In the genomic region with DNA sequence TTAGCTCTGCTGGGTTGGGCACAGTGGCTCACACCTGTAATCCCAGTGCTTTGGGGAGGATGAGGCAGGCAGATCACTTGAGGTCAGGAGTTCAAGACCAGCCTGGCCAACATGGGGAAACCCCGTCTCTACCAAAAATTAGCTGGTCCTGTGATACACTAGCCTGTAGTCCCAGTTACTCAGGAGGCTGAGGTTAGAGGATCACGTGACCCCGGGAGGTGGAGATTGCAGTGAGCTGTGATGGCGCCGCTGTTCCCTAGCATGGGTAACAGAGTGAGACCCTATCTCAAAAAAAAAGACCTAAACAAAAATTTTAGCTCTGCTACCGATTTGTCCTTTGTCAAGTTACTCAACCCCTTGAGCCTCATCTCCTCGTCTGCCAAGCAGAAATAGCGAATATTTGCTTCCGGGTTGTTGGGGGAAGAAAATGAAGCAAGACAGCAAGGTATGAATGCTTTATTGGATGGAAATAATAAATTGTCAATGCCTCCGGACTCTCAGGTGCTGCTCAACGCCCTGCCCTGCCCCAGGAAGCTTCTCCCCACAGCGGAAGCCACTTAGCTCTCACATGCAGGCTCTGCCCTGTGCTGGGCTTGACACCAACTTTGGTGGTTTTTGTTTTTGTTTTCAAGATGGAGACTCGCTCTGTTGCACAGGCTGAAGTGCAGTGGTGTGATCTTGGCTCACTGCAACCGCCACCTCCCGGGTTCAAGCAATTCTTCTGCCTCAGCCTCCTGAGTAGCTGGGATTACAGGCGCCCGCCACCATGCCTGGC, we compare ENCODE assay signal across 1 cellular context.
TF ChIP-seq lines count a peak whose summit lies in the region.

No MANE protein-coding gene starts in this region.

TF ChIP-seq in K562, 482 proteins besides CTCF, POLR2A, EP300 and RAD21 (continued from another document and continues in another):
- TF ChIP-seq CBX2 (IDR thresholded peaks at IDR 0.05; ENCODE audit: insufficient read depth, low read length, poor library complexity, severe bottlenecking), result no peak
- TF ChIP-seq, protein P1, sequence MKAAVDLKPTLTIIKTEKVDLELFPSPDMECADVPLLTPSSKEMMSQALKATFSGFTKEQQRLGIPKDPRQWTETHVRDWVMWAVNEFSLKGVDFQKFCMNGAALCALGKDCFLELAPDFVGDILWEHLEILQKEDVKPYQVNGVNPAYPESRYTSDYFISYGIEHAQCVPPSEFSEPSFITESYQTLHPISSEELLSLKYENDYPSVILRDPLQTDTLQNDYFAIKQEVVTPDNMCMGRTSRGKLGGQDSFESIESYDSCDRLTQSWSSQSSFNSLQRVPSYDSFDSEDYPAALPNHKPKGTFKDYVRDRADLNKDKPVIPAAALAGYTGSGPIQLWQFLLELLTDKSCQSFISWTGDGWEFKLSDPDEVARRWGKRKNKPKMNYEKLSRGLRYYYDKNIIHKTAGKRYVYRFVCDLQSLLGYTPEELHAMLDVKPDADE (conservative IDR thresholded peaks at IDR 0.05; ENCODE audit: control insufficient read depth, low read depth, low read length), result no peak
- TF ChIP-seq, protein P2, sequence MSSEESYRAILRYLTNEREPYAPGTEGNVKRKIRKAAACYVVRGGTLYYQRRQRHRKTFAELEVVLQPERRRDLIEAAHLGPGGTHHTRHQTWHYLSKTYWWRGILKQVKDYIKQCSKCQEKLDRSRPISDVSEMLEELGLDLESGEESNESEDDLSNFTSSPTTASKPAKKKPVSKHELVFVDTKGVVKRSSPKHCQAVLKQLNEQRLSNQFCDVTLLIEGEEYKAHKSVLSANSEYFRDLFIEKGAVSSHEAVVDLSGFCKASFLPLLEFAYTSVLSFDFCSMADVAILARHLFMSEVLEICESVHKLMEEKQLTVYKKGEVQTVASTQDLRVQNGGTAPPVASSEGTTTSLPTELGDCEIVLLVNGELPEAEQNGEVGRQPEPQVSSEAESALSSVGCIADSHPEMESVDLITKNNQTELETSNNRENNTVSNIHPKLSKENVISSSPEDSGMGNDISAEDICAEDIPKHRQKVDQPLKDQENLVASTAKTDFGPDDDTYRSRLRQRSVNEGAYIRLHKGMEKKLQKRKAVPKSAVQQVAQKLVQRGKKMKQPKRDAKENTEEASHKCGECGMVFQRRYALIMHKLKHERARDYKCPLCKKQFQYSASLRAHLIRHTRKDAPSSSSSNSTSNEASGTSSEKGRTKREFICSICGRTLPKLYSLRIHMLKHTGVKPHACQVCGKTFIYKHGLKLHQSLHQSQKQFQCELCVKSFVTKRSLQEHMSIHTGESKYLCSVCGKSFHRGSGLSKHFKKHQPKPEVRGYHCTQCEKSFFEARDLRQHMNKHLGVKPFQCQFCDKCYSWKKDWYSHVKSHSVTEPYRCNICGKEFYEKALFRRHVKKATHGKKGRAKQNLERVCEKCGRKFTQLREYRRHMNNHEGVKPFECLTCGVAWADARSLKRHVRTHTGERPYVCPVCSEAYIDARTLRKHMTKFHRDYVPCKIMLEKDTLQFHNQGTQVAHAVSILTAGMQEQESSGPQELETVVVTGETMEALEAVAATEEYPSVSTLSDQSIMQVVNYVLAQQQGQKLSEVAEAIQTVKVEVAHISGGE (CRISPR knock-in tag; IDR thresholded peaks at IDR 0.05), result no peak
- no peak for TF ChIP-seq CBX3 (IDR thresholded peaks at IDR 0.05; ENCODE audit: borderline replicate concordance in 1 of 2, low read length in 2 of 2)
- TF ChIP-seq, protein P3, sequence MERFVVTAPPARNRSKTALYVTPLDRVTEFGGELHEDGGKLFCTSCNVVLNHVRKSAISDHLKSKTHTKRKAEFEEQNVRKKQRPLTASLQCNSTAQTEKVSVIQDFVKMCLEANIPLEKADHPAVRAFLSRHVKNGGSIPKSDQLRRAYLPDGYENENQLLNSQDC (CRISPR knock-in tag; IDR thresholded peaks at IDR 0.05), result no peak
- TF ChIP-seq, protein P4, sequence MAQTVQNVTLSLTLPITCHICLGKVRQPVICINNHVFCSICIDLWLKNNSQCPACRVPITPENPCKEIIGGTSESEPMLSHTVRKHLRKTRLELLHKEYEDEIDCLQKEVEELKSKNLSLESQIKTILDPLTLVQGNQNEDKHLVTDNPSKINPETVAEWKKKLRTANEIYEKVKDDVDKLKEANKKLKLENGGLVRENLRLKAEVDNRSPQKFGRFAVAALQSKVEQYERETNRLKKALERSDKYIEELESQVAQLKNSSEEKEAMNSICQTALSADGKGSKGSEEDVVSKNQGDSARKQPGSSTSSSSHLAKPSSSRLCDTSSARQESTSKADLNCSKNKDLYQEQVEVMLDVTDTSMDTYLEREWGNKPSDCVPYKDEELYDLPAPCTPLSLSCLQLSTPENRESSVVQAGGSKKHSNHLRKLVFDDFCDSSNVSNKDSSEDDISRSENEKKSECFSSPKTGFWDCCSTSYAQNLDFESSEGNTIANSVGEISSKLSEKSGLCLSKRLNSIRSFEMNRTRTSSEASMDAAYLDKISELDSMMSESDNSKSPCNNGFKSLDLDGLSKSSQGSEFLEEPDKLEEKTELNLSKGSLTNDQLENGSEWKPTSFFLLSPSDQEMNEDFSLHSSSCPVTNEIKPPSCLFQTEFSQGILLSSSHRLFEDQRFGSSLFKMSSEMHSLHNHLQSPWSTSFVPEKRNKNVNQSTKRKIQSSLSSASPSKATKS (CRISPR knock-in tag; IDR thresholded peaks at IDR 0.05), result no peak
- TF ChIP-seq SNIP1 (IDR thresholded peaks at IDR 0.05; ENCODE audit: low read depth), result no peak
- peak; percentile 30; the same call in 1 of the 2 replicates for TF ChIP-seq BACH1 (tag; IDR thresholded peaks at IDR 0.05)
- TF ChIP-seq SAFB2 (IDR thresholded peaks at IDR 0.05; ENCODE audit: borderline replicate concordance, low read depth, low read length, severe bottlenecking), result no peak
- TF ChIP-seq, protein P5, sequence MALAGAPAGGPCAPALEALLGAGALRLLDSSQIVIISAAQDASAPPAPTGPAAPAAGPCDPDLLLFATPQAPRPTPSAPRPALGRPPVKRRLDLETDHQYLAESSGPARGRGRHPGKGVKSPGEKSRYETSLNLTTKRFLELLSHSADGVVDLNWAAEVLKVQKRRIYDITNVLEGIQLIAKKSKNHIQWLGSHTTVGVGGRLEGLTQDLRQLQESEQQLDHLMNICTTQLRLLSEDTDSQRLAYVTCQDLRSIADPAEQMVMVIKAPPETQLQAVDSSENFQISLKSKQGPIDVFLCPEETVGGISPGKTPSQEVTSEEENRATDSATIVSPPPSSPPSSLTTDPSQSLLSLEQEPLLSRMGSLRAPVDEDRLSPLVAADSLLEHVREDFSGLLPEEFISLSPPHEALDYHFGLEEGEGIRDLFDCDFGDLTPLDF (CRISPR knock-in tag; IDR thresholded peaks at IDR 0.05), result no peak
- TF ChIP-seq EZH2 (IDR thresholded peaks at IDR 0.05; ENCODE audit: borderline replicate concordance, low read depth, low read length), result no peak
- no peak for TF ChIP-seq ZBTB7A (IDR thresholded peaks at IDR 0.05; ENCODE audit: borderline replicate concordance, control insufficient read depth, low read depth, low read length)
- TF ChIP-seq, protein P6, sequence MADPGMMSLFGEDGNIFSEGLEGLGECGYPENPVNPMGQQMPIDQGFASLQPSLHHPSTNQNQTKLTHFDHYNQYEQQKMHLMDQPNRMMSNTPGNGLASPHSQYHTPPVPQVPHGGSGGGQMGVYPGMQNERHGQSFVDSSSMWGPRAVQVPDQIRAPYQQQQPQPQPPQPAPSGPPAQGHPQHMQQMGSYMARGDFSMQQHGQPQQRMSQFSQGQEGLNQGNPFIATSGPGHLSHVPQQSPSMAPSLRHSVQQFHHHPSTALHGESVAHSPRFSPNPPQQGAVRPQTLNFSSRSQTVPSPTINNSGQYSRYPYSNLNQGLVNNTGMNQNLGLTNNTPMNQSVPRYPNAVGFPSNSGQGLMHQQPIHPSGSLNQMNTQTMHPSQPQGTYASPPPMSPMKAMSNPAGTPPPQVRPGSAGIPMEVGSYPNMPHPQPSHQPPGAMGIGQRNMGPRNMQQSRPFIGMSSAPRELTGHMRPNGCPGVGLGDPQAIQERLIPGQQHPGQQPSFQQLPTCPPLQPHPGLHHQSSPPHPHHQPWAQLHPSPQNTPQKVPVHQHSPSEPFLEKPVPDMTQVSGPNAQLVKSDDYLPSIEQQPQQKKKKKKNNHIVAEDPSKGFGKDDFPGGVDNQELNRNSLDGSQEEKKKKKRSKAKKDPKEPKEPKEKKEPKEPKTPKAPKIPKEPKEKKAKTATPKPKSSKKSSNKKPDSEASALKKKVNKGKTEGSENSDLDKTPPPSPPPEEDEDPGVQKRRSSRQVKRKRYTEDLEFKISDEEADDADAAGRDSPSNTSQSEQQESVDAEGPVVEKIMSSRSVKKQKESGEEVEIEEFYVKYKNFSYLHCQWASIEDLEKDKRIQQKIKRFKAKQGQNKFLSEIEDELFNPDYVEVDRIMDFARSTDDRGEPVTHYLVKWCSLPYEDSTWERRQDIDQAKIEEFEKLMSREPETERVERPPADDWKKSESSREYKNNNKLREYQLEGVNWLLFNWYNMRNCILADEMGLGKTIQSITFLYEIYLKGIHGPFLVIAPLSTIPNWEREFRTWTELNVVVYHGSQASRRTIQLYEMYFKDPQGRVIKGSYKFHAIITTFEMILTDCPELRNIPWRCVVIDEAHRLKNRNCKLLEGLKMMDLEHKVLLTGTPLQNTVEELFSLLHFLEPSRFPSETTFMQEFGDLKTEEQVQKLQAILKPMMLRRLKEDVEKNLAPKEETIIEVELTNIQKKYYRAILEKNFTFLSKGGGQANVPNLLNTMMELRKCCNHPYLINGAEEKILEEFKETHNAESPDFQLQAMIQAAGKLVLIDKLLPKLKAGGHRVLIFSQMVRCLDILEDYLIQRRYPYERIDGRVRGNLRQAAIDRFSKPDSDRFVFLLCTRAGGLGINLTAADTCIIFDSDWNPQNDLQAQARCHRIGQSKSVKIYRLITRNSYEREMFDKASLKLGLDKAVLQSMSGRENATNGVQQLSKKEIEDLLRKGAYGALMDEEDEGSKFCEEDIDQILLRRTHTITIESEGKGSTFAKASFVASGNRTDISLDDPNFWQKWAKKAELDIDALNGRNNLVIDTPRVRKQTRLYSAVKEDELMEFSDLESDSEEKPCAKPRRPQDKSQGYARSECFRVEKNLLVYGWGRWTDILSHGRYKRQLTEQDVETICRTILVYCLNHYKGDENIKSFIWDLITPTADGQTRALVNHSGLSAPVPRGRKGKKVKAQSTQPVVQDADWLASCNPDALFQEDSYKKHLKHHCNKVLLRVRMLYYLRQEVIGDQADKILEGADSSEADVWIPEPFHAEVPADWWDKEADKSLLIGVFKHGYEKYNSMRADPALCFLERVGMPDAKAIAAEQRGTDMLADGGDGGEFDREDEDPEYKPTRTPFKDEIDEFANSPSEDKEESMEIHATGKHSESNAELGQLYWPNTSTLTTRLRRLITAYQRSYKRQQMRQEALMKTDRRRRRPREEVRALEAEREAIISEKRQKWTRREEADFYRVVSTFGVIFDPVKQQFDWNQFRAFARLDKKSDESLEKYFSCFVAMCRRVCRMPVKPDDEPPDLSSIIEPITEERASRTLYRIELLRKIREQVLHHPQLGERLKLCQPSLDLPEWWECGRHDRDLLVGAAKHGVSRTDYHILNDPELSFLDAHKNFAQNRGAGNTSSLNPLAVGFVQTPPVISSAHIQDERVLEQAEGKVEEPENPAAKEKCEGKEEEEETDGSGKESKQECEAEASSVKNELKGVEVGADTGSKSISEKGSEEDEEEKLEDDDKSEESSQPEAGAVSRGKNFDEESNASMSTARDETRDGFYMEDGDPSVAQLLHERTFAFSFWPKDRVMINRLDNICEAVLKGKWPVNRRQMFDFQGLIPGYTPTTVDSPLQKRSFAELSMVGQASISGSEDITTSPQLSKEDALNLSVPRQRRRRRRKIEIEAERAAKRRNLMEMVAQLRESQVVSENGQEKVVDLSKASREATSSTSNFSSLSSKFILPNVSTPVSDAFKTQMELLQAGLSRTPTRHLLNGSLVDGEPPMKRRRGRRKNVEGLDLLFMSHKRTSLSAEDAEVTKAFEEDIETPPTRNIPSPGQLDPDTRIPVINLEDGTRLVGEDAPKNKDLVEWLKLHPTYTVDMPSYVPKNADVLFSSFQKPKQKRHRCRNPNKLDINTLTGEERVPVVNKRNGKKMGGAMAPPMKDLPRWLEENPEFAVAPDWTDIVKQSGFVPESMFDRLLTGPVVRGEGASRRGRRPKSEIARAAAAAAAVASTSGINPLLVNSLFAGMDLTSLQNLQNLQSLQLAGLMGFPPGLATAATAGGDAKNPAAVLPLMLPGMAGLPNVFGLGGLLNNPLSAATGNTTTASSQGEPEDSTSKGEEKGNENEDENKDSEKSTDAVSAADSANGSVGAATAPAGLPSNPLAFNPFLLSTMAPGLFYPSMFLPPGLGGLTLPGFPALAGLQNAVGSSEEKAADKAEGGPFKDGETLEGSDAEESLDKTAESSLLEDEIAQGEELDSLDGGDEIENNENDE (IDR thresholded peaks at IDR 0.05; ENCODE audit: low read depth, low read length), result no peak
- TF ChIP-seq CXXC5 (CRISPR knock-in tag; IDR thresholded peaks at IDR 0.05), result no peak; the same call in 1 of the 2 replicates
- TF ChIP-seq NFE2L1 (tag; IDR thresholded peaks at IDR 0.05; ENCODE audit: borderline replicate concordance, low read depth), result no peak
- no peak for TF ChIP-seq NR2C2 (CRISPR knock-in tag; IDR thresholded peaks at IDR 0.05)
- TF ChIP-seq NR2C2 (tag; IDR thresholded peaks at IDR 0.05), result peak; percentile 73
- TF ChIP-seq, protein P7, sequence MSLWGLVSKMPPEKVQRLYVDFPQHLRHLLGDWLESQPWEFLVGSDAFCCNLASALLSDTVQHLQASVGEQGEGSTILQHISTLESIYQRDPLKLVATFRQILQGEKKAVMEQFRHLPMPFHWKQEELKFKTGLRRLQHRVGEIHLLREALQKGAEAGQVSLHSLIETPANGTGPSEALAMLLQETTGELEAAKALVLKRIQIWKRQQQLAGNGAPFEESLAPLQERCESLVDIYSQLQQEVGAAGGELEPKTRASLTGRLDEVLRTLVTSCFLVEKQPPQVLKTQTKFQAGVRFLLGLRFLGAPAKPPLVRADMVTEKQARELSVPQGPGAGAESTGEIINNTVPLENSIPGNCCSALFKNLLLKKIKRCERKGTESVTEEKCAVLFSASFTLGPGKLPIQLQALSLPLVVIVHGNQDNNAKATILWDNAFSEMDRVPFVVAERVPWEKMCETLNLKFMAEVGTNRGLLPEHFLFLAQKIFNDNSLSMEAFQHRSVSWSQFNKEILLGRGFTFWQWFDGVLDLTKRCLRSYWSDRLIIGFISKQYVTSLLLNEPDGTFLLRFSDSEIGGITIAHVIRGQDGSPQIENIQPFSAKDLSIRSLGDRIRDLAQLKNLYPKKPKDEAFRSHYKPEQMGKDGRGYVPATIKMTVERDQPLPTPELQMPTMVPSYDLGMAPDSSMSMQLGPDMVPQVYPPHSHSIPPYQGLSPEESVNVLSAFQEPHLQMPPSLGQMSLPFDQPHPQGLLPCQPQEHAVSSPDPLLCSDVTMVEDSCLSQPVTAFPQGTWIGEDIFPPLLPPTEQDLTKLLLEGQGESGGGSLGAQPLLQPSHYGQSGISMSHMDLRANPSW (CRISPR knock-in tag; IDR thresholded peaks at IDR 0.05), result no peak
- no peak for TF ChIP-seq ZNF224 (CRISPR knock-in tag; IDR thresholded peaks at IDR 0.05)
- TF ChIP-seq MCM7 (IDR thresholded peaks at IDR 0.05), result no peak
- no peak for TF ChIP-seq XRCC4 (IDR thresholded peaks at IDR 0.05; ENCODE audit: extremely low read depth, insufficient read depth, insufficient read length)
